In the genomic region with DNA sequence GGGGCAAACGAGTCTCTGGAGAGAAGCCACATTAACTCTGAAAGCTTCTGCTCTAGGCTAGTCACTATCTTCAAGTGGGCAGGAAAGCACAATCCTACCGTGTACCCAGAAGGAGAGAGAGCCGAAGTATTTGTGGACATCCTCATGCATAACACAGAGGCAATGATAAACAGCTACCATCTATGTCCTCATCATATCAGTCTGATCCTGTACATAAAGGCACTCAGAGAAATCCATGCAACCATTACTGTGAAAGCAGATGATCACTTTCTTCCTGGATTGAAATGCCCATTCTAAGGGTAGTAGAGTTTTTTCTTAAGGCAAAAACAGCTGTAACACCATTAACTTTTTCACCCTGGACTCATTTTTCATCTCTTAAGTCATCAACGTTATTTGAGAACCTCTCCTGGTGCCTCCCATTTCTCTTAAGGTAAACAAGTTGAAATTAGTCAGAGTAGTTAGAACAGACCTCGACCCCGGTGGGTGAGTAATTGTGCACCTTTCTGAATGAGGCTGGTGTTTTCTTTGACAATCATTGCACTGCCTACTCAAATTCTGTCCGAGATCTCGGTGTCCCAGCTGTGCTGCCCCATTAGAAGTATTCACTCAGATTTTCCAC, we compare ENCODE assay signal across 1 cellular context.
TF ChIP-seq lines count a peak whose summit lies in the region.

No MANE protein-coding gene starts in this region.

TF ChIP-seq in HepG2, 621 proteins besides CTCF, POLR2A, EP300 and RAD21 (continued from another document):
- TF ChIP-seq PBX2 (CRISPR knock-in tag; IDR thresholded peaks at IDR 0.05), result no peak
- TF ChIP-seq NR2F6 (IDR thresholded peaks at IDR 0.05), result peak; percentile 15; the same call in 1 of the 2 replicates
- TF ChIP-seq NR2F6 (CRISPR knock-in tag; IDR thresholded peaks at IDR 0.05), result no peak
- TF ChIP-seq ZNF484 (CRISPR knock-in tag; IDR thresholded peaks at IDR 0.05; ENCODE audit: borderline replicate concordance, low read depth), result no peak
- TF ChIP-seq, protein P1, sequence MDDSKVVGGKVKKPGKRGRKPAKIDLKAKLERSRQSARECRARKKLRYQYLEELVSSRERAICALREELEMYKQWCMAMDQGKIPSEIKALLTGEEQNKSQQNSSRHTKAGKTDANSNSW (CRISPR knock-in tag; IDR thresholded peaks at IDR 0.05; ENCODE audit: borderline replicate concordance), result no peak
- TF ChIP-seq MXD4 (CRISPR knock-in tag; IDR thresholded peaks at IDR 0.05), result no peak
- peak; percentile 66 for TF ChIP-seq RARA (CRISPR knock-in tag; IDR thresholded peaks at IDR 0.05)
- TF ChIP-seq AHDC1 (CRISPR knock-in tag; IDR thresholded peaks at IDR 0.05; ENCODE audit: borderline replicate concordance), result peak; percentile 68; the same call in 1 of the 2 replicates
- peak; percentile 63; the same call in 1 of the 2 replicates for TF ChIP-seq SIX1 (CRISPR knock-in tag; IDR thresholded peaks at IDR 0.05; ENCODE audit: borderline replicate concordance)
- peak; percentile 30; the same call in 1 of the 2 replicates for TF ChIP-seq ARID3A (IDR thresholded peaks at IDR 0.05; ENCODE audit: low read depth, low read length)
- 0 out of 2 replicates have a peak, but pooled peaks have one; percentile 25 for TF ChIP-seq FOXA3 (CRISPR knock-in tag; IDR thresholded peaks at IDR 0.05)
- TF ChIP-seq, protein P2, sequence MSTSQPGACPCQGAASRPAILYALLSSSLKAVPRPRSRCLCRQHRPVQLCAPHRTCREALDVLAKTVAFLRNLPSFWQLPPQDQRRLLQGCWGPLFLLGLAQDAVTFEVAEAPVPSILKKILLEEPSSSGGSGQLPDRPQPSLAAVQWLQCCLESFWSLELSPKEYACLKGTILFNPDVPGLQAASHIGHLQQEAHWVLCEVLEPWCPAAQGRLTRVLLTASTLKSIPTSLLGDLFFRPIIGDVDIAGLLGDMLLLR (CRISPR knock-in tag; IDR thresholded peaks at IDR 0.05), result no peak
- no peak for TF ChIP-seq CAMTA2 (CRISPR knock-in tag; IDR thresholded peaks at IDR 0.05; ENCODE audit: borderline replicate concordance)
- TF ChIP-seq HDAC2 (CRISPR knock-in tag; IDR thresholded peaks at IDR 0.05), result 0 out of 2 replicates have a peak, but pooled peaks have one; percentile 8
- peak; percentile 61; the same call in 1 of the 2 replicates for TF ChIP-seq ARID5B (CRISPR knock-in tag; IDR thresholded peaks at IDR 0.05)
- TF ChIP-seq TBX2 (CRISPR knock-in tag; IDR thresholded peaks at IDR 0.05; ENCODE audit: borderline replicate concordance), result peak; percentile 35; the same call in 1 of the 2 replicates
- no peak for TF ChIP-seq ARHGAP35 (CRISPR knock-in tag; IDR thresholded peaks at IDR 0.05; ENCODE audit: borderline replicate concordance)
- no peak for TF ChIP-seq ZNF205 (CRISPR knock-in tag; IDR thresholded peaks at IDR 0.05)
- no peak for TF ChIP-seq ZNF160 (CRISPR knock-in tag; IDR thresholded peaks at IDR 0.05)
- no peak for TF ChIP-seq TEF (CRISPR knock-in tag; IDR thresholded peaks at IDR 0.05)
